Comparison of ENCODE assay signal across 11 cellular contexts in the genomic region with DNA sequence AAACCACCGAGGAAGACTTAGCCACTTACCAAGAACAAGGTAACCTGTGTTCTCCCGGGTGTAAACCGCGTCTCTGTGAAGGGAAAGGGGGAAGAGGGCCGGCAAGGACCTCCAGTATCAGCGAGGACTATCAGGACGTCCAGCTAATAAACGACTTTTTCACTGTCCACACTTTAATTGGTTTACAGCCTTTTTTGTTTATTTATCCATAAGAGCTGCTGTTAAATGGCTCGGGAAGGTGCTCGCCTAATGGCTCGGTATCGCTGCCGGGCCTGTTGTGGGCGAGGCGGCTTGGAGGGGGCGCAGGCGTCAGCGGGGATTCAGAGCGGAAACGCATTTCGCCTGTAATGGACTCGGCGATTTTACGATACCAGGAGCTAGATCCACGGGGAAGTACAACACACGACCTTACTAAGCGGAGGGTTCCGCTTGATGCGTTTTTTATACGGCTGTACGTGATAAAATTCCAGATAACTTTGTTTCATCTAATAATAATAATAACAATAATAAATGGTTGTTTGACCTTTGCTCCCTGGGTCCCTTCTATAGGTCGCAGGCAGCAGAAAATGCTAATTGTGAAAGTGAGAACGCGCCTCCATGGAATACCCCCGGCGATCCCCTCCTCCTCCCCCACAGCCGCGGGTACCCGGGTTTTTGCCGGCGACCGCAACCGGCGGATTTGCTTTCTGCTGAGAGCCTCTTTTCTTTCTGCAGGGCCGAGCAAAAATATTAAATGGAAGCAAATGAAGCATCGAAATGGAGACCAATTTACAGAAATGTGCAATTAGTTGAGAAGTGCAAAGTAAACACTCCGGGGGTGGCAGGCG. TPM values are rescaled to one million over a fixed set of nuclear protein-coding genes. Genes with fewer than 3 reads are reported as not detected.
DNase-seq lines count a peak whose midpoint lies in the region; ATAC-seq and TF ChIP-seq lines count a peak whose summit lies in the region.
"Had no signal": no experiment of that assay in that cellular context is flagged by ENCODE, and none has a peak within 500 bp of the region (broad histone marks: within the 10 kb centered on the region; RNA-seq: fewer than 3 reads in every experiment).

No MANE protein-coding gene starts in this region.

- H3K36me3 Mint-ChIP-seq in CD4-positive, alpha-beta memory T cell = no peaks in the 10 kb centered on the region
- H3K36me3 Mint-ChIP-seq in activated T-helper 17 cell treated with anti-CD3 and anti-CD28 coated beads, Interleukin-2, amount 50 U/mL, for 72 hours (ENCODE audit: low read depth) = no peaks in the 10 kb centered on the region

- peaks cover 15 to 48% (median 26%) of the 10 kb centered on the region in 4 donors for H3K4me1 Mint-ChIP-seq in CD4-positive, alpha-beta memory T cell
- H3K4me1 Mint-ChIP-seq in activated T-helper 17 cell treated with anti-CD3 and anti-CD28 coated beads, Interleukin-2, amount 50 U/mL, for 72 hours = peaks cover 15% of the 10 kb centered on the region

- peaks cover 0 to 6% (median 0%) of the 10 kb centered on the region in 8 donors for H3K9me3 Mint-ChIP-seq in CD4-positive, alpha-beta memory T cell
- no peaks in the 10 kb centered on the region for H3K9me3 Mint-ChIP-seq in activated T-helper 17 cell treated with anti-CD3 and anti-CD28 coated beads, Interleukin-2, amount 50 U/mL, for 72 hours

- H3K36me3 ChIP-seq in CD4-positive, alpha-beta memory T cell (ENCODE audit: insufficient read depth, low read length) = no peaks in the 10 kb centered on the region
- H3K36me3 ChIP-seq in mucosa of stomach (ENCODE audit: control insufficient read depth, insufficient read depth, low read length) (no peaks in the 10 kb centered on the region), suprapubic skin (no peaks in the 10 kb centered on the region)

- 6% methylated on average over 48 of the region's 48 CpGs for WGBS in suprapubic skin

- TF ChIP-seq EP300 in suprapubic skin (IDR thresholded peaks at IDR 0.05) = no peak

- CTCF ChIA-PET in CD4-positive, alpha-beta memory T cell (lab: Charles Lee; ENCODE audit: partially characterized antibody) = interaction anchor here (1.0 to 1.1 kb wide), 2 partner anchors 36 to 87 kb away, joined by 3 read pairs; no protein-coding TSS in a partner anchor

- ATAC-seq in activated T-helper 17 cell treated with anti-CD3 and anti-CD28 coated beads, Interleukin-2, amount 50 U/mL, for 72 hours (replicated peaks) = no peak
- ATAC-seq: K562 had no signal

- intact Hi-C loops in CD4-positive, alpha-beta memory T cell (cut with micrococcal nuclease) = no loop called here

- peaks cover 34% of the 10 kb centered on the region for H3K4me1 ChIP-seq in CD4-positive, alpha-beta memory T cell (ENCODE audit: insufficient read depth, low read length)
- peaks cover 37% of the 10 kb centered on the region for H3K4me1 ChIP-seq in mucosa of stomach (ENCODE audit: control insufficient read depth, insufficient read depth, low read length)
- peaks cover 46% of the 10 kb centered on the region for H3K4me1 ChIP-seq in suprapubic skin

- TF ChIP-seq CTCF in GM13976 (IDR thresholded peaks at IDR 0.05; ENCODE audit: borderline replicate concordance, control extremely low read depth, extremely low read depth, insufficient read depth, missing control alignments) = no peak
- no peak for TF ChIP-seq CTCF in suprapubic skin (IDR thresholded peaks at IDR 0.05)

- no peak overlapping the region for H3K27ac Mint-ChIP-seq in CD4-positive, alpha-beta memory T cell
- no peak overlapping the region for H3K27ac Mint-ChIP-seq in activated T-helper 17 cell treated with anti-CD3 and anti-CD28 coated beads, Interleukin-2, amount 50 U/mL, for 72 hours

- peaks cover 19% of the 10 kb centered on the region for H3K27me3 ChIP-seq in CD4-positive, alpha-beta memory T cell (ENCODE audit: insufficient read depth, low read length)
- H3K27me3 ChIP-seq in mucosa of stomach (ENCODE audit: control insufficient read depth, insufficient read depth, low read length) (peaks cover 40% of the 10 kb centered on the region), suprapubic skin (peaks cover 99% of the 10 kb centered on the region)

- no peak for TF ChIP-seq POLR2A in suprapubic skin (IDR thresholded peaks at IDR 0.05)

- H3K27ac ChIP-seq in CD4-positive, alpha-beta memory T cell (ENCODE audit: low read depth, low read length) = no peak overlapping the region
- H3K27ac ChIP-seq in suprapubic skin = no peak overlapping the region

- H3K4me3 Mint-ChIP-seq in CD4-positive, alpha-beta memory T cell = peak overlapping the region; percentile 57 to 83 (median 74)
- peak overlapping the region; percentile 51 for H3K4me3 Mint-ChIP-seq in activated T-helper 17 cell treated with anti-CD3 and anti-CD28 coated beads, Interleukin-2, amount 50 U/mL, for 72 hours

- no peak for DNase-seq in CD4-positive, alpha-beta memory T cell
- DNase-seq in GM13976 (ENCODE audit: low spot score) (peak; percentile 34), AG20443 (ENCODE audit: low spot score) (no peak), NOMO-1 (lab: John Stamatoyannopoulos, UW; ENCODE audit: unreplicated experiment in 2 of 2) (no peak), suprapubic skin (ENCODE audit: low spot score in 2 of 2) (no peak), NCI-H187 (lab: John Stamatoyannopoulos, UW) (no peak)
- DNase-seq: substantia nigra had no signal

- H3K9ac ChIP-seq in mucosa of stomach (ENCODE audit: low read length) = peak overlapping the region; percentile 51

- in situ Hi-C loops in GM13976 (cut with MboI; ENCODE audit: low sequenced_read_pairs, unreplicated experiment) = no loop called here

- no peaks in the 10 kb centered on the region for H3K9me3 ChIP-seq in CD4-positive, alpha-beta memory T cell (ENCODE audit: control insufficient read depth in 1 of 2, low read length in 2 of 2)
- H3K9me3 ChIP-seq in mucosa of stomach (ENCODE audit: control insufficient read depth, low read length) = no peaks in the 10 kb centered on the region
- H3K9me3 ChIP-seq in suprapubic skin = no peaks in the 10 kb centered on the region

- peaks cover 46 to 66% of the 10 kb centered on the region in 2 donors for H3K27me3 Mint-ChIP-seq in CD4-positive, alpha-beta memory T cell
- peaks cover 46% of the 10 kb centered on the region for H3K27me3 Mint-ChIP-seq in activated T-helper 17 cell treated with anti-CD3 and anti-CD28 coated beads, Interleukin-2, amount 50 U/mL, for 72 hours

- H3K4me3 ChIP-seq in CD4-positive, alpha-beta memory T cell (ENCODE audit: low read length in 2 of 2) = no peak overlapping the region
- peak overlapping the region; percentile 47 for H3K4me3 ChIP-seq in mucosa of stomach (ENCODE audit: low read length)
- H3K4me3 ChIP-seq in suprapubic skin = no peak overlapping the region
- H3K4me3 ChIP-seq: K562 had no signal

- POLR2A ChIA-PET in CD4-positive, alpha-beta memory T cell (lab: Charles Lee; ENCODE audit: partially characterized antibody) = no interaction called here

RNA-seq across cellular contexts. Expression of a gene that starts 2.5 kb away (rescaled TPM):
- total RNA-seq in CD4-positive, alpha-beta memory T cell = not detected
- polyA plus RNA-seq in CD4-positive, alpha-beta memory T cell = not detected
- total RNA-seq in activated T-helper 17 cell treated with anti-CD3 and anti-CD28 coated beads, Interleukin-2, amount 50 U/mL, for 72 hours = not detected
- total RNA-seq in suprapubic skin = not detected
- total RNA-seq: K562, myocyte had no signal
- polyA plus RNA-seq: K562 had no signal

RNA-seq across cellular contexts. Expression of a gene that starts 51.8 kb away (rescaled TPM):
- total RNA-seq in CD4-positive, alpha-beta memory T cell = not detected
- not detected for polyA plus RNA-seq in CD4-positive, alpha-beta memory T cell
- total RNA-seq in activated T-helper 17 cell treated with anti-CD3 and anti-CD28 coated beads, Interleukin-2, amount 50 U/mL, for 72 hours = not detected
- total RNA-seq in suprapubic skin = not detected
- total RNA-seq: myocyte had no signal
- polyA plus RNA-seq: K562 had no signal
